8 cellular contexts compared by ENCODE assay signal in the genomic region with DNA sequence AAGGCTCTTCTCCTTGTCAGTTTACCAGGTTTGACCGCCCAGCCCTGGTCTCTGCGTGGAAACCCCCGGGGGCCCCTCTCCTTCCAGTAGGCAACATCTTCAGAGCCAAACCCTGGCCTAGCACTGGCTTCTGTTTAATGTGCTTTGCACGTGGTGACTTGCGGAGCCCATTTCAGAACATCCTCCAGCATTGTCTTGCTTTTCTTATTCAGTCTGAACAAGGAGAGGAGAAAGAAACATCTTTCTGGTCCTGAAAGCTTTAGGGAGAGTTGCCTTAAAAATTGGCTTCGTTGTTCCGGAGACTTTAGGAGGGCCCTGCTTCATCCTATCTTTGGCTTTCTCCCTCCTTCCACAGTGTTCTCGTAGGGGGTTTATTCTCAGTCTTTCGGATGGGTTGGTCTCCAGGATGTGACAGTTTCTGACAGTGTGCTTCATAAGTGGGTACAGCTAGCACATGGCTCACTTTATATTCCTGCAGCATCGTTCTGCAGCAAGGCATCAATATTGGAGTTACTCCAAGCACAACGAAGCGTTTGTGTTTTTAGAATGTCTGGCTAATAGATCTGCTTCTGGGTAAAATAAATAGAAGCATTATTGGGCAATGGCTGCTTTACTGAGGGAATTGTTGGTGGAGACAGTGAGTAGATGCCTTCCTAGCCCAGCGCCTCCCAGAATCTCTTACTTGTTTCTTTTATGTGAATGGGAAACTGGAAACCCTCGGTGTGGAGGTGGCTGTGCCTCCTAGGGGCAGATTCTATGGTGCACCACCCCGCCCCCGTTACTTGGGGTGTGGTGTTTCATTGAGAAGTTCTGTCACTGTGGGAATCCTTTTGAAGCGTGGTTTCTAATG. TPM values are rescaled to one million over a fixed set of nuclear protein-coding genes. Genes with fewer than 3 reads are reported as not detected.
DNase-seq lines count a peak whose midpoint lies in the region; ATAC-seq, FAIRE-seq and TF ChIP-seq lines count a peak whose summit lies in the region.

No MANE protein-coding gene starts in this region.

- DNase-seq in COLO829 (ENCODE audit: low spot score) (peak; percentile 28), astrocyte of the hippocampus (ENCODE audit: low read depth, low spot score) (peak; percentile 68), kidney (no peak), NCI-H1436 (lab: John Stamatoyannopoulos, UW) (no peak)
- no peak for DNase-seq in activated CD4-positive, alpha-beta T cell treated with anti-CD3 and anti-CD28 coated beads for 48 hours

- WGBS in HUES64 = 21% methylated on average over 15 of the region's 17 CpGs

- H3K4me1 ChIP-seq in HUES64 (ENCODE audit: insufficient read depth, low read length) (peaks cover 23% of the 10 kb centered on the region), kidney (ENCODE audit: control insufficient read depth in 1 of 2, insufficient read depth in 1 of 2, low read depth in 1 of 2, low read length in 2 of 2) (peaks cover 8 to 13% of the 10 kb centered on the region in 2 donors), stomach smooth muscle (ENCODE audit: control insufficient read depth, insufficient read depth, low read length) (peaks cover 20% of the 10 kb centered on the region)

- TF ChIP-seq CTCF in kidney (IDR thresholded peaks at IDR 0.05; ENCODE audit: borderline replicate concordance, extremely low read depth, insufficient read depth) = peak; percentile 14

- no peak for ATAC-seq in GM19023 (IDR thresholded peaks at IDR 0.05; ENCODE audit: unreplicated experiment)

- H3K9me3 ChIP-seq in HUES64 (ENCODE audit: insufficient read depth, low read depth, low read length) (no peaks in the 10 kb centered on the region), kidney (ENCODE audit: control insufficient read depth in 1 of 2, low read length in 2 of 2) (no peaks in the 10 kb centered on the region), stomach smooth muscle (ENCODE audit: control insufficient read depth in 2 of 2, low read length in 2 of 2) (no peaks in the 10 kb centered on the region)

- intact Hi-C loops in kidney (cut with DNase I) = no loop called here

- FAIRE-seq in kidney (lab: Jason Lieb, UNC) = no peak

- H3K27me3 ChIP-seq in HUES64 (ENCODE audit: insufficient read depth, low read length) = peaks cover 27% of the 10 kb centered on the region
- H3K27me3 ChIP-seq in stomach smooth muscle (ENCODE audit: control insufficient read depth in 1 of 2, insufficient read depth in 2 of 2, low read length in 2 of 2) = no peaks in the 10 kb centered on the region

- H3K27ac ChIP-seq in HUES64 (ENCODE audit: low read depth, low read length) (no peak overlapping the region), kidney (ENCODE audit: low read depth in 2 of 2, low read length in 2 of 2) (peak overlapping the region; percentile 68 to 83), stomach smooth muscle (ENCODE audit: low read length) (no peak overlapping the region)

- H3K9ac ChIP-seq in HUES64 (ENCODE audit: low read depth, low read length) (peak overlapping the region; percentile 65), kidney (ENCODE audit: low read length in 2 of 2) (peak overlapping the region; percentile 80 to 98), stomach smooth muscle (ENCODE audit: low read length in 2 of 2) (peak overlapping the region; percentile 37 to 62)

- 0 out of 2 replicates have a peak, but pooled peaks cover 5% of the 10 kb centered on the region for H3K36me3 ChIP-seq in HUES64 (ENCODE audit: insufficient read depth, low read length)
- no peaks in the 10 kb centered on the region for H3K36me3 ChIP-seq in kidney (ENCODE audit: control insufficient read depth in 1 of 2, insufficient read depth in 2 of 2, low read length in 2 of 2)
- no peaks in the 10 kb centered on the region for H3K36me3 ChIP-seq in stomach smooth muscle (ENCODE audit: control insufficient read depth in 2 of 2, insufficient read depth in 2 of 2, low read length in 2 of 2)

- H3K4me3 ChIP-seq in HUES64 (ENCODE audit: low read length) (peak overlapping the region; percentile 82), kidney (ENCODE audit: low read length in 2 of 2) (peak overlapping the region; percentile 73 to 82), stomach smooth muscle (ENCODE audit: low read length in 2 of 2) (peak overlapping the region; percentile 77 to 81)

RNA-seq across cellular contexts. Expression of gene FARP1, which starts 1.8 kb away (rescaled TPM):
- 64.1 TPM for polyA plus RNA-seq in HUES64 (2013, experiment 1 of 2)
- 75.8 TPM for polyA plus RNA-seq in HUES64 (2013, experiment 2 of 2)
- total RNA-seq in kidney = 229 TPM
- 123 TPM for polyA plus RNA-seq in kidney (ENCODE audit: insufficient read depth, low read depth, low replicate concordance)

RNA-seq across cellular contexts. Expression of gene RNF113B, which starts 32.3 kb away (rescaled TPM):
- polyA plus RNA-seq in HUES64 (2013, experiment 1 of 2) = not detected
- not detected for polyA plus RNA-seq in HUES64 (2013, experiment 2 of 2)
- total RNA-seq in kidney = not detected
- not detected for polyA plus RNA-seq in kidney (ENCODE audit: insufficient read depth, low read depth, low replicate concordance)

Comparison
In these comparisons a context has a peak if more than half of its experiments do, and no peak if none do; other contexts are left out.
1. DNase-seq: peak in COLO829 (single experiment) and astrocyte of the hippocampus (single experiment); none in kidney (single experiment), activated CD4-positive, alpha-beta T cell treated with anti-CD3 and anti-CD28 coated beads for 48 hours (single experiment) and NCI-H1436 (single experiment).
2. H3K27ac ChIP-seq: peak in kidney (2 of 2); none in HUES64 (single experiment) and stomach smooth muscle (single experiment).
3. Peak in every context shown above with its lines, with median percentiles within 50 percentile points of each other: H3K4me3 ChIP-seq and H3K9ac ChIP-seq.